8 cellular contexts compared by ENCODE assay signal in genomic region chr19:57613941-57614743, GRCh38. TPM values are rescaled to one million over a fixed set of nuclear protein-coding genes. Genes with fewer than 3 reads are reported as not detected.
DNase-seq lines count a peak whose midpoint lies in the region; ATAC-seq and TF ChIP-seq lines count a peak whose summit lies in the region.

Gene ZNF134 (plus strand): TSS chr19:57614242. CDS start chr19:57619469, 5,227 bp downstream.

- H3K36me3 ChIP-seq in A673 (ENCODE audit: insufficient read depth, low read length, poor library complexity, severe bottlenecking), result peaks cover 43% of the 10 kb centered on the region

- H3K27me3 ChIP-seq in A673 (replicated peaks; ENCODE audit: insufficient read depth, low read depth, low read length, poor library complexity), result no peaks in the 10 kb centered on the region

- H3K4me1 ChIP-seq in A673 (ENCODE audit: insufficient read depth, low read length, poor library complexity, severe bottlenecking), result no peaks in the 10 kb centered on the region

- POLR2A ChIA-PET in A673 (lab: Charles Lee; ENCODE audit: low non-redundant PET), result no interaction called here

- ATAC-seq in GM18861 (IDR thresholded peaks at IDR 0.05; ENCODE audit: unreplicated experiment) (peak; percentile 87), HG03135 (IDR thresholded peaks at IDR 0.05; ENCODE audit: unreplicated experiment) (peak; percentile 97)
- ATAC-seq in central memory CD8-positive, alpha-beta T cell (replicated peaks; ENCODE audit: extremely low read depth, poor library complexity, severe bottlenecking), result peak; percentile 100

- H3K4me3 ChIP-seq in A673 (ENCODE audit: low read depth, low read length, poor library complexity, severe bottlenecking), result peak within 1 kb of the TSS; percentile 85

- peaks cover 38% of the 10 kb centered on the region for H3K4me1 Mint-ChIP-seq in central memory CD8-positive, alpha-beta T cell

- CTCF ChIA-PET in A673 (lab: Charles Lee), result no interaction called here

- no peak for TF ChIP-seq CTCF in A673 (conservative IDR thresholded peaks at IDR 0.05; ENCODE audit: low read depth, low read length)

- H3K27ac Mint-ChIP-seq in central memory CD8-positive, alpha-beta T cell (ENCODE audit: low read depth), result peak within 1 kb of the TSS; percentile 84

- peaks cover 55% of the 10 kb centered on the region for H3K9me3 ChIP-seq in A673 (ENCODE audit: low read depth, low read length, poor library complexity, severe bottlenecking)

- no TSS peak for BruUV-seq in A673 (replicated peaks; lab: Mats Ljungman, UMichigan)

- DNase-seq in A673 (ENCODE audit: low spot score) (peak; percentile 96), NCI-H2227 treated with DMSO at 0.1 percent for 48 hours (lab: John Stamatoyannopoulos, UW) (peak; percentile 97), islet precursor cell (peak; percentile 95)
- DNase-seq in activated CD4-positive, CD25-positive, alpha-beta regulatory T cell treated with anti-CD3 and anti-CD28 coated beads, Interleukin-2, amount 50 U/mL, for 16 hours (ENCODE audit: low read depth, low spot score), result peak; percentile 76
- DNase-seq in central memory CD8-positive, alpha-beta T cell (ENCODE audit: low spot score in 2 of 2), result peak; percentile 74 to 78
- peak; percentile 88 for DNase-seq in stimulated activated CD4-positive, alpha-beta T cell treated with anti-CD3 and anti-CD28 coated beads, Interleukin-12 subunit alpha, Interleukin-12 subunit beta, amount 100 ng/mL, for 4 hours

- peak within 1 kb of the TSS; percentile 79 for H3K27ac ChIP-seq in A673 (ENCODE audit: low read depth, low read length, poor library complexity, severe bottlenecking)

- intact Hi-C loops in A673 (cut with micrococcal nuclease; ENCODE audit: unreplicated experiment), result no loop called here

- peaks cover 49% of the 10 kb centered on the region for H3K9me3 Mint-ChIP-seq in central memory CD8-positive, alpha-beta T cell

- peaks cover 15% of the 10 kb centered on the region for H3K36me3 Mint-ChIP-seq in central memory CD8-positive, alpha-beta T cell (ENCODE audit: insufficient read depth)

- peak within 1 kb of the TSS; percentile 79 for H3K4me3 Mint-ChIP-seq in central memory CD8-positive, alpha-beta T cell

- H3K27me3 Mint-ChIP-seq in central memory CD8-positive, alpha-beta T cell, result no peaks in the 10 kb centered on the region

RNA-seq across cellular contexts. Expression of gene ZNF134, which starts in this region (rescaled TPM):
- total RNA-seq in A673 (2021), result 24.3 and 24.7 TPM in 2 replicates

Comparison
In these comparisons a context has a peak if more than half of its experiments do, and no peak if none do; other contexts are left out.
1. Peak in every context shown above with its lines: DNase-seq, ATAC-seq, H3K4me3 ChIP-seq and H3K27ac ChIP-seq.